Comparison of ENCODE assay signal across 1 cellular context in genomic region chr6:24242924-24243323, GRCh38.
TF ChIP-seq lines count a peak whose summit lies in the region.

No MANE protein-coding gene starts in this region.

TF ChIP-seq in SK-N-SH treated with all-trans-retinoic acid at 6 μM for 48 hours, 23 proteins besides CTCF, POLR2A, EP300 and RAD21:
- no peak for TF ChIP-seq CREB5 (CRISPR knock-in tag; IDR thresholded peaks at IDR 0.05; ENCODE audit: low read depth)
- no peak for TF ChIP-seq GLIS3 (CRISPR knock-in tag; IDR thresholded peaks at IDR 0.05)
- TF ChIP-seq ZFP3 (CRISPR knock-in tag; IDR thresholded peaks at IDR 0.05), result no peak
- TF ChIP-seq, protein P1, sequence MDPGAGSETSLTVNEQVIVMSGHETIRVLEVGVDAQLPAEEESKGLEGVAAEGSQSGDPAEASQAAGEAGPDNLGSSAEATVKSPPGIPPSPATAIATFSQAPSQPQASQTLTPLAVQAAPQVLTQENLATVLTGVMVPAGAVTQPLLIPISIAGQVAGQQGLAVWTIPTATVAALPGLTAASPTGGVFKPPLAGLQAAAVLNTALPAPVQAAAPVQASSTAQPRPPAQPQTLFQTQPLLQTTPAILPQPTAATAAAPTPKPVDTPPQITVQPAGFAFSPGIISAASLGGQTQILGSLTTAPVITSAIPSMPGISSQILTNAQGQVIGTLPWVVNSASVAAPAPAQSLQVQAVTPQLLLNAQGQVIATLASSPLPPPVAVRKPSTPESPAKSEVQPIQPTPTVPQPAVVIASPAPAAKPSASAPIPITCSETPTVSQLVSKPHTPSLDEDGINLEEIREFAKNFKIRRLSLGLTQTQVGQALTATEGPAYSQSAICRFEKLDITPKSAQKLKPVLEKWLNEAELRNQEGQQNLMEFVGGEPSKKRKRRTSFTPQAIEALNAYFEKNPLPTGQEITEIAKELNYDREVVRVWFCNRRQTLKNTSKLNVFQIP (CRISPR knock-in tag; IDR thresholded peaks at IDR 0.05; ENCODE audit: borderline replicate concordance, low read depth), result no peak
- no peak for TF ChIP-seq CSDC2 (CRISPR knock-in tag; IDR thresholded peaks at IDR 0.05)
- TF ChIP-seq, protein P2, sequence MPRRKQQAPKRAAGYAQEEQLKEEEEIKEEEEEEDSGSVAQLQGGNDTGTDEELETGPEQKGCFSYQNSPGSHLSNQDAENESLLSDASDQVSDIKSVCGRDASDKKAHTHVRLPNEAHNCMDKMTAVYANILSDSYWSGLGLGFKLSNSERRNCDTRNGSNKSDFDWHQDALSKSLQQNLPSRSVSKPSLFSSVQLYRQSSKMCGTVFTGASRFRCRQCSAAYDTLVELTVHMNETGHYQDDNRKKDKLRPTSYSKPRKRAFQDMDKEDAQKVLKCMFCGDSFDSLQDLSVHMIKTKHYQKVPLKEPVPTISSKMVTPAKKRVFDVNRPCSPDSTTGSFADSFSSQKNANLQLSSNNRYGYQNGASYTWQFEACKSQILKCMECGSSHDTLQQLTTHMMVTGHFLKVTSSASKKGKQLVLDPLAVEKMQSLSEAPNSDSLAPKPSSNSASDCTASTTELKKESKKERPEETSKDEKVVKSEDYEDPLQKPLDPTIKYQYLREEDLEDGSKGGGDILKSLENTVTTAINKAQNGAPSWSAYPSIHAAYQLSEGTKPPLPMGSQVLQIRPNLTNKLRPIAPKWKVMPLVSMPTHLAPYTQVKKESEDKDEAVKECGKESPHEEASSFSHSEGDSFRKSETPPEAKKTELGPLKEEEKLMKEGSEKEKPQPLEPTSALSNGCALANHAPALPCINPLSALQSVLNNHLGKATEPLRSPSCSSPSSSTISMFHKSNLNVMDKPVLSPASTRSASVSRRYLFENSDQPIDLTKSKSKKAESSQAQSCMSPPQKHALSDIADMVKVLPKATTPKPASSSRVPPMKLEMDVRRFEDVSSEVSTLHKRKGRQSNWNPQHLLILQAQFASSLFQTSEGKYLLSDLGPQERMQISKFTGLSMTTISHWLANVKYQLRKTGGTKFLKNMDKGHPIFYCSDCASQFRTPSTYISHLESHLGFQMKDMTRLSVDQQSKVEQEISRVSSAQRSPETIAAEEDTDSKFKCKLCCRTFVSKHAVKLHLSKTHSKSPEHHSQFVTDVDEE (CRISPR knock-in tag; IDR thresholded peaks at IDR 0.05), result no peak
- TF ChIP-seq ZNF70 (CRISPR knock-in tag; IDR thresholded peaks at IDR 0.05), result no peak
